In genomic region chr6:3732345-3733141, GRCh38 we compare ENCODE assay signal across 8 cellular contexts. TPM values are rescaled to one million over a fixed set of nuclear protein-coding genes. Genes with fewer than 3 reads are reported as not detected.
DNase-seq lines count a peak whose midpoint lies in the region; ATAC-seq and TF ChIP-seq lines count a peak whose summit lies in the region.

No MANE protein-coding gene starts in this region.

- intact Hi-C loops in PC-9 (cut with micrococcal nuclease; ENCODE audit: unreplicated experiment) = loop anchor here (1.0 to 5.0 kb wide), 5 partner anchors 275 to 735 kb away; partner anchors contain the start of genes NQO2 and SLC22A23

- H3K9me3 Mint-ChIP-seq in neural progenitor cell = peaks cover 14% of the 10 kb centered on the region

- H3K9me3 ChIP-seq in PC-9 (ENCODE audit: insufficient read depth, low read depth) = no peaks in the 10 kb centered on the region
- peaks cover 4% of the 10 kb centered on the region for H3K9me3 ChIP-seq in neural progenitor cell (ENCODE audit: low read depth)

- no peak for TF ChIP-seq EP300 in Ishikawa (IDR thresholded peaks at IDR 0.05; ENCODE audit: borderline replicate concordance)

- no peak overlapping the region for H2AFZ ChIP-seq in PC-9
- H2AFZ ChIP-seq in neural progenitor cell (replicated peaks) = no peak overlapping the region

- peak; percentile 38 for DNase-seq in DMS153 (lab: John Stamatoyannopoulos, UW)
- DNase-seq in PC-9 = peak; percentile 55 to 72
- peak; percentile 68 for DNase-seq in activated T-cell treated with anti-CD3 and anti-CD28 coated beads, Interleukin-2, amount 50 U/mL, for 1 hour
- peak; percentile 70 for DNase-seq in fibroblast of gingiva (ENCODE audit: low read depth)
- peak; percentile 87 for DNase-seq in neural progenitor cell (ENCODE audit: low spot score)
- peak; percentile 93 for DNase-seq in superior temporal gyrus (ENCODE audit: extremely low spot score)

- H3K9ac ChIP-seq in neural progenitor cell = no peak overlapping the region

- no peak overlapping the region for H3K27ac Mint-ChIP-seq in neural progenitor cell

- H3K4me1 Mint-ChIP-seq in neural progenitor cell = peaks cover 15% of the 10 kb centered on the region

- H3K4me2 ChIP-seq in PC-9 (no peak overlapping the region), neural progenitor cell (no peak overlapping the region)

- peaks cover 31% of the 10 kb centered on the region for H3K36me3 Mint-ChIP-seq in neural progenitor cell

- peak; percentile 94 for TF ChIP-seq RAD21 in Ishikawa (IDR thresholded peaks at IDR 0.05; ENCODE audit: low read depth)

- TF ChIP-seq CTCF in PC-9 (conservative IDR thresholded peaks at IDR 0.05) (peak; percentile 86), neural progenitor cell (IDR thresholded peaks at IDR 0.05) (peak; percentile 93)

- ATAC-seq in HG03175 (IDR thresholded peaks at IDR 0.05; ENCODE audit: unreplicated experiment) = no peak

- H3K4me3 ChIP-seq in PC-9 (no peak overlapping the region), neural progenitor cell (no peak overlapping the region)

- peaks cover 6% of the 10 kb centered on the region; the same call in 1 of the 2 replicates for H3K79me2 ChIP-seq in PC-9 (ENCODE audit: low read depth)
- H3K79me2 ChIP-seq in neural progenitor cell (ENCODE audit: low read depth) = no peaks in the 10 kb centered on the region

- H3K9me2 ChIP-seq in PC-9 (ENCODE audit: insufficient read depth) = no peaks in the 10 kb centered on the region

- H4K20me1 ChIP-seq in PC-9 (ENCODE audit: insufficient read depth) = peaks cover 5% of the 10 kb centered on the region; the same call in 1 of the 2 replicates
- H4K20me1 ChIP-seq in neural progenitor cell (ENCODE audit: low read depth) = no peaks in the 10 kb centered on the region

- H3K27ac ChIP-seq in PC-9 (no peak overlapping the region), neural progenitor cell (no peak overlapping the region)

- POLR2A ChIA-PET in PC-9 (lab: Charles Lee; ENCODE audit: unreplicated experiment) = no interaction called here

- H3K27me3 Mint-ChIP-seq in neural progenitor cell (ENCODE audit: insufficient read depth, low read depth) = peaks cover 4% of the 10 kb centered on the region

- no peaks in the 10 kb centered on the region for H3K27me3 ChIP-seq in PC-9 (ENCODE audit: insufficient read depth, low read depth)
- no peaks in the 10 kb centered on the region for H3K27me3 ChIP-seq in neural progenitor cell

- no TSS peak for BruUV-seq in PC-9 (replicated peaks; lab: Mats Ljungman, UMichigan)

- H3F3A ChIP-seq in PC-9 (ENCODE audit: insufficient read depth, low read depth) (0 out of 2 replicates have a peak, but pooled peaks cover 3% of the 10 kb centered on the region), neural progenitor cell (ENCODE audit: low read depth) (no peaks in the 10 kb centered on the region)

- no peaks in the 10 kb centered on the region for H3K4me1 ChIP-seq in PC-9 (replicated peaks; ENCODE audit: insufficient read depth)
- H3K4me1 ChIP-seq in neural progenitor cell = no peaks in the 10 kb centered on the region

- no peak overlapping the region for H3K4me3 Mint-ChIP-seq in neural progenitor cell

- H3K36me3 ChIP-seq in PC-9 (ENCODE audit: low read depth) (peaks cover 7% of the 10 kb centered on the region; the same call in 1 of the 2 replicates), neural progenitor cell (no peaks in the 10 kb centered on the region)

- CTCF ChIA-PET in PC-9 (lab: Charles Lee) = no interaction called here

TF ChIP-seq in Ishikawa, 13 proteins besides CTCF, POLR2A, EP300 and RAD21:
- TF ChIP-seq CEBPB (IDR thresholded peaks at IDR 0.05) = 0 out of 2 replicates have a peak, but pooled peaks have one; percentile 16
- TF ChIP-seq NFIC (IDR thresholded peaks at IDR 0.05) = no peak
- no peak for TF ChIP-seq YY1 (IDR thresholded peaks at IDR 0.05; ENCODE audit: low read depth)
- TF ChIP-seq TAF1 (IDR thresholded peaks at IDR 0.05; ENCODE audit: low read depth) = no peak
- TF ChIP-seq TCF12 (IDR thresholded peaks at IDR 0.05; ENCODE audit: low read depth) = no peak
TF ChIP-seq in Ishikawa: peak in this region for 1.

RNA-seq across cellular contexts. Expression of gene PXDC1, which starts 19.0 kb away (rescaled TPM):
- total RNA-seq in PC-9 (2021) (29.3 and 30.8 TPM in 2 replicates), neural progenitor cell (ENCODE audit: low replicate concordance) (1.5 and 2.0 TPM in 2 replicates)

Comparison
In these comparisons a context has a peak if more than half of its experiments do, and no peak if none do; other contexts are left out.
1. DNase-seq: peak in every context shown above with its lines; median percentile 93 in superior temporal gyrus; 87 in neural progenitor cell; 70 in fibroblast of gingiva; 68 in activated T-cell treated with anti-CD3 and anti-CD28 coated beads, Interleukin-2, amount 50 U/mL, for 1 hour; 64 in PC-9; 38 in DMS153.
2. RNA of gene PXDC1, which starts 19.0 kb away (total RNA-seq): 29.3 to 30.8 TPM in PC-9; 1.5 to 2.0 TPM in neural progenitor cell; every median in the first group is over 10 times any median in the second.